In genomic region chr11:1298695-1299492, GRCh38 we compare ENCODE assay signal across 8 cellular contexts. TPM values are rescaled to one million over a fixed set of nuclear protein-coding genes. Genes with fewer than 3 reads are reported as not detected.
A peak's percentile ranks its signal among the peaks of the same experiment; 100 is the strongest.
DNase-seq lines count a peak whose midpoint lies in the region; ATAC-seq, FAIRE-seq and TF ChIP-seq lines count a peak whose summit lies in the region.

No MANE protein-coding gene starts in this region.

- H3K4me3 ChIP-seq in colonic mucosa (no peak overlapping the region), right lobe of liver (peak overlapping the region in 2 of 3 donors; percentile 13 to 26), upper lobe of right lung (no peak overlapping the region)

- H3K36me3 ChIP-seq in colonic mucosa (no peaks in the 10 kb centered on the region), right lobe of liver (peaks cover 0 to 7% (median under 1%) of the 10 kb centered on the region in 4 donors), upper lobe of right lung (peaks cover under 1% of the 10 kb centered on the region)

- 9% methylated on average over 15 of the region's 32 CpGs for WGBS in right lobe of liver (ENCODE audit: insufficient coverage, low coverage, low lambda C conversion rate, missing lambda C conversion rate)

- no peak overlapping the region for H3K27ac ChIP-seq in colonic mucosa
- peak overlapping the region; percentile 62 to 96 (median 91) for H3K27ac ChIP-seq in right lobe of liver
- peak overlapping the region; percentile 2 for H3K27ac ChIP-seq in upper lobe of right lung

- no peak overlapping the region for H3K9ac ChIP-seq in colonic mucosa (ENCODE audit: low read depth in 2 of 2, low read length in 2 of 2)

- H3K27me3 ChIP-seq in colonic mucosa (no peaks in the 10 kb centered on the region), right lobe of liver (no peaks in the 10 kb centered on the region), upper lobe of right lung (no peaks in the 10 kb centered on the region)

- DNase-seq in AG09319 (ENCODE audit: extremely low read depth, low read depth), result peak; percentile 52
- peak; percentile 55 for DNase-seq in NCI-H2029 treated with DMSO at 0.1 percent for 48 hours (lab: John Stamatoyannopoulos, UW)
- DNase-seq in colonic mucosa, result peak; percentile 88
- peak; percentile 91 to 97 (median 95) for DNase-seq in right lobe of liver
- DNase-seq in upper lobe of right lung, result peak; percentile 95
- no peak for DNase-seq in NCI-H748 treated with DMSO at 0.1 percent for 48 hours (lab: John Stamatoyannopoulos, UW)
- DNase-seq in GM19239 (ENCODE audit: insufficient read length, low spot score), result no peak

- TF ChIP-seq CTCF in AG09319 (IDR thresholded peaks at IDR 0.05; ENCODE audit: low read depth, low read length), result no peak
- no peak for TF ChIP-seq CTCF in colonic mucosa (IDR thresholded peaks at IDR 0.05)
- no peak for TF ChIP-seq CTCF in right lobe of liver (IDR thresholded peaks at IDR 0.05)
- no peak for TF ChIP-seq CTCF in upper lobe of right lung (IDR thresholded peaks at IDR 0.05)

- peaks cover 23% of the 10 kb centered on the region for H3K4me1 ChIP-seq in colonic mucosa
- peaks cover 0 to 78% (median 39%) of the 10 kb centered on the region in 4 donors for H3K4me1 ChIP-seq in right lobe of liver
- H3K4me1 ChIP-seq in upper lobe of right lung, result peaks cover 53% of the 10 kb centered on the region

- no peak for FAIRE-seq in GM19239 (lab: Jason Lieb, UNC)

- ATAC-seq in right lobe of liver (peak; percentile 48 to 69 (median 60)), upper lobe of right lung (peak; percentile 89), GM18520 (IDR thresholded peaks at IDR 0.05; ENCODE audit: unreplicated experiment) (no peak)

- intact Hi-C loops in colonic mucosa (cut with DNase I) (loop anchor here (10.0 kb wide), 1 partner anchor 216 kb away; no protein-coding TSS in a partner anchor), right lobe of liver (cut with DNase I) (no loop called here), upper lobe of right lung (cut with DNase I) (no loop called here)

- peak; percentile 73 for TF ChIP-seq POLR2A in right lobe of liver (IDR thresholded peaks at IDR 0.05)

- no peaks in the 10 kb centered on the region for H3K9me3 ChIP-seq in colonic mucosa
- no peaks in the 10 kb centered on the region for H3K9me3 ChIP-seq in right lobe of liver
- H3K9me3 ChIP-seq in upper lobe of right lung, result no peaks in the 10 kb centered on the region

RNA-seq across cellular contexts. Expression of gene TOLLIP, which starts 10.5 kb away (rescaled TPM):
- total RNA-seq in colonic mucosa (10 to 100 TPM; 49.8 to 59.7 TPM), right lobe of liver (100 to 1,000 TPM in 1 of 6 experiments, 10 to 100 TPM in 5; 68.3 to 103 (median 88.0) TPM), upper lobe of right lung (71.1 TPM)

Comparison
In these comparisons a context has a peak if more than half of its experiments do, and no peak if none do; other contexts are left out.
1. DNase-seq: peak in AG09319 (single experiment), NCI-H2029 treated with DMSO at 0.1 percent for 48 hours (single experiment), colonic mucosa (single experiment), right lobe of liver (3 of 3) and upper lobe of right lung (single experiment); none in NCI-H748 treated with DMSO at 0.1 percent for 48 hours (single experiment) and GM19239 (single experiment).
2. H3K4me3 ChIP-seq: peak in right lobe of liver (2 of 3); none in colonic mucosa (single experiment) and upper lobe of right lung (single experiment).